In genomic region chr1:3463013-3463385, GRCh38 we compare ENCODE assay signal across 27 cellular contexts. TPM values are rescaled to one million over a fixed set of nuclear protein-coding genes. Genes with fewer than 3 reads are reported as not detected.
A peak's percentile ranks its signal among the peaks of the same experiment; 100 is the strongest.
DNase-seq lines count a peak whose midpoint lies in the region; ATAC-seq, FAIRE-seq and TF ChIP-seq lines count a peak whose summit lies in the region.
"Had no signal": no experiment of that assay in that cellular context is flagged by ENCODE, and none has a peak within 500 bp of the region (broad histone marks: within the 10 kb centered on the region; RNA-seq: fewer than 3 reads in every experiment).

No MANE protein-coding gene starts in this region.

- no peak for FAIRE-seq in kidney (lab: Jason Lieb, UNC)
- FAIRE-seq: GM12891, RCC 7860 had no signal

- ATAC-seq in left cardiac atrium (no peak), HG03571 (IDR thresholded peaks at IDR 0.05; ENCODE audit: unreplicated experiment) (no peak), GM18511 (IDR thresholded peaks at IDR 0.05; ENCODE audit: unreplicated experiment) (no peak)

- TF ChIP-seq CTCF in right atrium auricular region (IDR thresholded peaks at IDR 0.05) (no peak), kidney (IDR thresholded peaks at IDR 0.05; ENCODE audit: borderline replicate concordance, extremely low read depth, insufficient read depth) (no peak)

- DNase-seq in left cardiac atrium = peak; percentile 17
- DNase-seq in right atrium auricular region (ENCODE audit: low spot score) = no peak
- DNase-seq in kidney = peak; percentile 69
- DNase-seq in posterior vena cava (ENCODE audit: low spot score) = peak; percentile 71
- DNase-seq in HuH-7.5 (ENCODE audit: low spot score) = no peak
- no peak for DNase-seq in activated naive CD4-positive, alpha-beta T cell treated with Interleukin-2 at 50 U/mL for 16 hours
- DNase-seq: AML-193, C1 segment of cervical spinal cord, Calu3, DMS153, HCEC 1CT, IMR-90, MV-4-11, NCI-H1105 treated with DMSO at 0.1 percent for 48 hours, NCI-H2081, NCI-H2171, NCI-H524 treated with DMSO at 0.1 percent for 48 hours, NCI-H82, OCI-M1, SHP77 had no signal

- H3K9me3 ChIP-seq in right atrium auricular region (no peaks in the 10 kb centered on the region), kidney (ENCODE audit: control insufficient read depth in 1 of 2, low read length in 2 of 2) (no peaks in the 10 kb centered on the region)

- H3K27ac ChIP-seq in right atrium auricular region = no peak overlapping the region
- H3K27ac ChIP-seq in kidney (ENCODE audit: low read depth in 2 of 2, low read length in 2 of 2) = no peak overlapping the region

- no peaks in the 10 kb centered on the region for H3K27me3 ChIP-seq in right atrium auricular region

- H3K4me1 ChIP-seq in right atrium auricular region = peaks cover 0 to 24% of the 10 kb centered on the region in 2 donors
- peaks cover 21 to 25% of the 10 kb centered on the region in 2 donors for H3K4me1 ChIP-seq in kidney (ENCODE audit: control insufficient read depth in 1 of 2, insufficient read depth in 1 of 2, low read depth in 1 of 2, low read length in 2 of 2)

- intact Hi-C loops in left cardiac atrium (cut with DNase I) = no loop called here
- intact Hi-C loops in kidney (cut with DNase I) = no loop called here
- intact Hi-C loops in posterior vena cava (cut with DNase I) = no loop called here

- H3K9ac ChIP-seq in kidney (ENCODE audit: low read length in 2 of 2) = no peak overlapping the region

- H3K36me3 ChIP-seq in right atrium auricular region (no peaks in the 10 kb centered on the region), kidney (ENCODE audit: control insufficient read depth in 1 of 2, insufficient read depth in 2 of 2, low read length in 2 of 2) (peaks cover 0 to 3% of the 10 kb centered on the region in 2 donors)

- H3K4me3 ChIP-seq in right atrium auricular region (no peak overlapping the region), kidney (ENCODE audit: low read length in 2 of 2) (no peak overlapping the region)
- H3K4me3 ChIP-seq: GM23338 had no signal

RNA-seq across cellular contexts. Expression of gene ARHGEF16, which starts 8.5 kb away (rescaled TPM):
- 1 to 10 TPM in 1 of 2 donors, under 1 TPM in 1; 0.68 to 2.3 TPM for total RNA-seq in left cardiac atrium
- total RNA-seq in right atrium auricular region = 1 to 10 TPM in 1 of 2 donors, under 1 TPM in 1; 0.22 to 1.5 TPM
- total RNA-seq in kidney = 39.3 TPM
- polyA plus RNA-seq in kidney (ENCODE audit: insufficient read depth, low read depth, low replicate concordance) = 15.5 TPM
- under 1 TPM; 0.29 to 0.32 TPM for total RNA-seq in posterior vena cava
- total RNA-seq: CD8-positive, alpha-beta memory T cell had no signal
- polyA plus RNA-seq: AG04450 had no signal

Comparison
In these comparisons a context has a peak if more than half of its experiments do, and no peak if none do; other contexts are left out.
1. DNase-seq: peak in left cardiac atrium (single experiment), kidney (single experiment) and posterior vena cava (single experiment); none in right atrium auricular region (single experiment), HuH-7.5 (single experiment) and activated naive CD4-positive, alpha-beta T cell treated with Interleukin-2 at 50 U/mL for 16 hours (single experiment).
2. RNA of gene ARHGEF16, which starts 8.5 kb away (total RNA-seq): 39.3 TPM in kidney (single experiment); 0.68 to 2.3 TPM in left cardiac atrium, 0.22 to 1.5 TPM in right atrium auricular region and 0.29 to 0.32 TPM in posterior vena cava; every median in the first group is over 10 times any median in the second.